ENCODE assay signal across 9 cellular contexts in the genomic region with DNA sequence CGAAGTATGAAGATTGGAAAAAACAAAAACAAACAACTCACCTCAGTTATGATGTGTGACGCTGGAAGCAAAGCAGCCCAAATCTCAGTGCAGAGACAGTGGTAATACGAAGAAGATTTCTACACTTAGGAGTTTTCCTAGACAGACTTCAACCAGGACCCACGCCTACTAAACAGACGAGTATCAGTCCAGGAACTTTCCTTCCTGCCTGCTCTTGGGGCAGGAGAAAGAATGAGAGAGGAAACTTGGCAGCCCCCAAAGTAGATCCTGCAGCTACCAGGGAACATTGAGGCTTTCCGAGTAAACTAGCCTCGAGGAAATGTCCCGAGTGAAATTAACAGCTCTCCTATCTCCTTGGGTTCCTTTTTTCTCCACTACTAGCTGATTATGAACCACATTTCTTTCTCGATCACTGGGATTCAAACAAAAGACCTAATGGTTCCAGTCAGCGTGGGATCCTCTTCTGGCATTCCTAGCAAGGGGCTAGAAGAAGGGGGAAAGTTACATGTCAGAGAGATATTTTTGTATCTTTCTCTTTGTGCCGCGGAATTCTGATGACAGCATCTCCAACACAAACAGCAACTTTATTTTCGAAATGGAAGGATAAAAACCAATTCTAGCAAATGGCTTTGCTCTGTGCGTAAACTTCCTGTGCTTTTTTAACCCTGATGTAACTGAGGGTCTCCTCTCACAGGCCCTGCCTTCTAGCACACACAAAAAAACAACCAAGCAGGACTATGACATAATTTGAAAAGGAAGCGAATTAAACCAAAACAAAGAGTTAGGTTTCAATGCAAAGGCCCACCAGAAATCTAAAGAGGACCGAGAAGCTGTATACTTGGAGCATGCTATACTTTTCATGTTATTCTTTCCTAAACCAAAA. TPM values are rescaled to one million over a fixed set of nuclear protein-coding genes. Genes with fewer than 3 reads are reported as not detected.
DNase-seq lines count a peak whose midpoint lies in the region; ATAC-seq and TF ChIP-seq lines count a peak whose summit lies in the region.
"Had no signal": no experiment of that assay in that cellular context is flagged by ENCODE, and none has a peak within 500 bp of the region (broad histone marks: within the 10 kb centered on the region; RNA-seq: fewer than 3 reads in every experiment).

No MANE protein-coding gene starts in this region.

- TF ChIP-seq RAD21 in SK-N-SH (IDR thresholded peaks at IDR 0.05; ENCODE audit: low read length) = no peak

- no peaks in the 10 kb centered on the region for H3K4me1 ChIP-seq in SK-N-SH (ENCODE audit: control insufficient read depth in 1 of 2, insufficient read depth in 2 of 2, low read depth in 1 of 2, low read length in 1 of 2)

- no peak for TF ChIP-seq CTCF in SK-N-SH (IDR thresholded peaks at IDR 0.05)

- peaks cover 0 to 7% (median 0%) of the 10 kb centered on the region in 3 donors for H3K9me3 Mint-ChIP-seq in T-cell
- no peaks in the 10 kb centered on the region for H3K9me3 Mint-ChIP-seq in natural killer cell treated with Interleukin-12 subunit alpha and Interleukin-12 subunit beta and Interleukin-15 and Interleukin-18, amount 100 ng/mL, for 72 hours

- no peaks in the 10 kb centered on the region for H3K36me3 ChIP-seq in SK-N-SH (replicated peaks in 1 of 2; ENCODE audit: control insufficient read depth in 1 of 2, insufficient read depth in 2 of 2, low read length in 1 of 2)

- H3K9me3 ChIP-seq in SK-N-SH = no peaks in the 10 kb centered on the region

- H2AFZ ChIP-seq in SK-N-SH (ENCODE audit: low read depth) = no peak overlapping the region

- H4K20me1 ChIP-seq in SK-N-SH (ENCODE audit: insufficient read depth) = no peaks in the 10 kb centered on the region

- CTCF ChIA-PET in T-cell (lab: Charles Lee) = interaction anchor here (0.6 to 1.4 kb wide), 4 partner anchors 13 to 382 kb away, joined by 3 to 5 read pairs (median 3); no protein-coding TSS in a partner anchor
- CTCF ChIA-PET in SK-N-SH (lab: Yijun Ruan, JAX) = interaction anchor here (0.8 to 1.1 kb wide), 3 partner anchors 12 to 284 kb away, joined by 3 read pairs; no protein-coding TSS in a partner anchor

- DNase-seq in AG08395 (ENCODE audit: low spot score) = peak; percentile 29
- DNase-seq in T-cell = peak in 4 of 34 experiments; percentile 4 to 27 (median 10)
- peak; percentile 9 for DNase-seq in fibroblast of gingiva (ENCODE audit: low read depth)
- DNase-seq in natural killer cell treated with Interleukin-12 subunit alpha and Interleukin-12 subunit beta and Interleukin-15 and Interleukin-18, amount 100 ng/mL, for 72 hours (ENCODE audit: low spot score) = no peak
- DNase-seq in SK-N-SH = no peak
- DNase-seq in DMS53 treated with DMSO at 0.1 percent for 48 hours (lab: John Stamatoyannopoulos, UW; ENCODE audit: unreplicated experiment) = no peak
- DNase-seq in NCI-H1092 treated with DMSO at 0.1 percent for 48 hours (lab: John Stamatoyannopoulos, UW) = no peak
- no peak for DNase-seq in NCI-H2196 (lab: John Stamatoyannopoulos, UW; ENCODE audit: unreplicated experiment)
- DNase-seq: NCI-H524 had no signal

- POLR2A ChIA-PET in T-cell (lab: Charles Lee) = interaction anchor here in 1 of 2 donors (1.0 kb wide), 1 partner anchor 53 kb away, joined by 4 read pairs; a partner anchor contains a TSS
- POLR2A ChIA-PET in SK-N-SH (lab: Yijun Ruan, JAX) = no interaction called here

- H3K4me3 Mint-ChIP-seq in T-cell = peak overlapping the region; percentile 46 to 65 (median 49)
- peak overlapping the region; percentile 55 for H3K4me3 Mint-ChIP-seq in natural killer cell treated with Interleukin-12 subunit alpha and Interleukin-12 subunit beta and Interleukin-15 and Interleukin-18, amount 100 ng/mL, for 72 hours

- H3K36me3 Mint-ChIP-seq in T-cell = no peaks in the 10 kb centered on the region
- no peaks in the 10 kb centered on the region for H3K36me3 Mint-ChIP-seq in natural killer cell treated with Interleukin-12 subunit alpha and Interleukin-12 subunit beta and Interleukin-15 and Interleukin-18, amount 100 ng/mL, for 72 hours

- H3K4me2 ChIP-seq in SK-N-SH = no peak overlapping the region

- no peaks in the 10 kb centered on the region for H3F3A ChIP-seq in SK-N-SH (replicated peaks; ENCODE audit: insufficient read depth)

- no peak overlapping the region for H3K4me3 ChIP-seq in SK-N-SH (ENCODE audit: low read depth in 2 of 2, low read length in 1 of 2)

- no peaks in the 10 kb centered on the region for H3K27me3 ChIP-seq in SK-N-SH (ENCODE audit: insufficient read depth)

- 69% methylated on average over 16 of the region's 16 CpGs for WGBS in SK-N-SH (ENCODE audit: low lambda C conversion rate)

- H3K79me2 ChIP-seq in SK-N-SH (ENCODE audit: insufficient read depth) = no peaks in the 10 kb centered on the region

- H3K9ac ChIP-seq in SK-N-SH = no peak overlapping the region

- peaks cover 18 to 19% (median 18%) of the 10 kb centered on the region in 3 donors for H3K4me1 Mint-ChIP-seq in T-cell
- H3K4me1 Mint-ChIP-seq in natural killer cell treated with Interleukin-12 subunit alpha and Interleukin-12 subunit beta and Interleukin-15 and Interleukin-18, amount 100 ng/mL, for 72 hours (ENCODE audit: low read depth in 2 of 2) = peaks cover 0 to 7% of the 10 kb centered on the region in 2 donors

- no peak overlapping the region for H3K27ac ChIP-seq in SK-N-SH (ENCODE audit: low read depth in 2 of 2, low read length in 1 of 2)

- peak overlapping the region; percentile 62 to 86 for H3K27ac Mint-ChIP-seq in T-cell
- peak overlapping the region; percentile 10 to 46 for H3K27ac Mint-ChIP-seq in natural killer cell treated with Interleukin-12 subunit alpha and Interleukin-12 subunit beta and Interleukin-15 and Interleukin-18, amount 100 ng/mL, for 72 hours

- TF ChIP-seq EP300 in SK-N-SH (IDR thresholded peaks at IDR 0.05; ENCODE audit: borderline replicate concordance in 1 of 2, low read depth in 1 of 2, low read length in 1 of 2) = no peak

- no peaks in the 10 kb centered on the region for H3K27me3 Mint-ChIP-seq in T-cell
- H3K27me3 Mint-ChIP-seq in natural killer cell treated with Interleukin-12 subunit alpha and Interleukin-12 subunit beta and Interleukin-15 and Interleukin-18, amount 100 ng/mL, for 72 hours = peaks cover 0 to 2% of the 10 kb centered on the region in 2 donors

- peak in 2 of 4 experiments; percentile 67 to 86 for ATAC-seq in T-cell (replicated peaks in 1 of 4)
- no peak for ATAC-seq in natural killer cell treated with Interleukin-12 subunit alpha and Interleukin-12 subunit beta and Interleukin-15 and Interleukin-18, amount 100 ng/mL, for 72 hours

- H3K9me2 ChIP-seq in SK-N-SH = no peaks in the 10 kb centered on the region

TF ChIP-seq in SK-N-SH, 30 proteins besides CTCF, POLR2A, EP300 and RAD21:
- TF ChIP-seq TCF12 (IDR thresholded peaks at IDR 0.05) (no peak), YY1 (IDR thresholded peaks at IDR 0.05; ENCODE audit: low read depth) (no peak), FOSL2 (IDR thresholded peaks at IDR 0.05; ENCODE audit: borderline replicate concordance, low read depth) (no peak)
TF ChIP-seq in SK-N-SH: peak in this region for 0.

RNA-seq across cellular contexts. Expression of a gene that starts 53.2 kb away (rescaled TPM):
- total RNA-seq in T-cell = 10 to 100 TPM; 74.2 to 91.1 (median 84.8) TPM
- total RNA-seq in natural killer cell treated with Interleukin-12 subunit alpha and Interleukin-12 subunit beta and Interleukin-15 and Interleukin-18, amount 100 ng/mL, for 72 hours = 10 to 100 TPM; 67.1 to 83.9 TPM
- 2.5 and 3.6 TPM in 2 replicates for polyA plus RNA-seq in SK-N-SH (2012; rRNA removed)
- 3.4 and 3.6 TPM in 2 replicates for polyA plus RNA-seq in SK-N-SH (2012; cell fraction: cytosol; rRNA removed)
- polyA plus RNA-seq in SK-N-SH (2012; cell fraction: nucleus; rRNA removed) = 5.7 and 9.7 TPM in 2 replicates

Comparison
In these comparisons a context has a peak if more than half of its experiments do, and no peak if none do; other contexts are left out.
1. DNase-seq: peak in AG08395 (single experiment) and fibroblast of gingiva (single experiment); none in natural killer cell treated with Interleukin-12 subunit alpha and Interleukin-12 subunit beta and Interleukin-15 and Interleukin-18, amount 100 ng/mL, for 72 hours (single experiment), SK-N-SH (single experiment), DMS53 treated with DMSO at 0.1 percent for 48 hours (single experiment), NCI-H1092 treated with DMSO at 0.1 percent for 48 hours (single experiment) and NCI-H2196 (single experiment).